ENCODE assay signal across 1 cellular context in the genomic region with DNA sequence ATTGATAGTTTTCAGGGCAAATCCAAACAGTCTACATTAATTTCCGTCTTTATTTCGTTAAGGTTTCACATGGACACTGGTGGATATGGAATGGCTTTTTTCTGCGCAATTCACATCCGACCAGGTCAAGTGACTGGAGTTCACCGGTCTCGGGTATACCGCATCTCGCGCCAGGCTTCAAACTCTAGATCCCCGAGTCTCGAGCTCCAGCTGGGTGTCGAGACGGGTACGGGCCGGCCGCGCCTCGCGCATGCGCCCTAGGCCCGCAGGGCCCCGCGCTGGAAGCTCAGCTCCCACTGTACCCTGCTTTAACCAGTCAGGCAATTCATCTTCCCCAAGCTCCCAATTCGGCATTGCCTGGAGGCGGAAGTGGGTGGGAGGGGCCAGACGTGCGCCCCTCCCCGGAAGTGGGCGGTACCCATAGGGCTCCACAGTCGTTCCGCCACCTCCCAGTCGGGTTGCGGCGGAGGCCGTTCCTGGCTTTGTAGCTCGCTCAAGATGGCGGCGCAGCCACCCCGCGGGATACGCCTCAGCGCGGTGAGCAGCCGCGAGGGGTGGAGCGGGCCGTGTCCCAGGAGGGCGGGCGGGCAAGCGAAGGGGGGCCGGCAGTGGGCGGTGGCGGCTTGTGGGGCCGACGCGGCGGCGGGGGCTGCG.
TF ChIP-seq lines count a peak whose summit lies in the region.

Gene MORC3 (plus strand): TSS at position 431 of the 654 bp plus-strand sequence. CDS start 68 bp downstream, at position 499.

TF ChIP-seq in GM23338, 12 proteins besides CTCF, POLR2A, EP300 and RAD21 (continued from another document):
- TF ChIP-seq, protein P1, sequence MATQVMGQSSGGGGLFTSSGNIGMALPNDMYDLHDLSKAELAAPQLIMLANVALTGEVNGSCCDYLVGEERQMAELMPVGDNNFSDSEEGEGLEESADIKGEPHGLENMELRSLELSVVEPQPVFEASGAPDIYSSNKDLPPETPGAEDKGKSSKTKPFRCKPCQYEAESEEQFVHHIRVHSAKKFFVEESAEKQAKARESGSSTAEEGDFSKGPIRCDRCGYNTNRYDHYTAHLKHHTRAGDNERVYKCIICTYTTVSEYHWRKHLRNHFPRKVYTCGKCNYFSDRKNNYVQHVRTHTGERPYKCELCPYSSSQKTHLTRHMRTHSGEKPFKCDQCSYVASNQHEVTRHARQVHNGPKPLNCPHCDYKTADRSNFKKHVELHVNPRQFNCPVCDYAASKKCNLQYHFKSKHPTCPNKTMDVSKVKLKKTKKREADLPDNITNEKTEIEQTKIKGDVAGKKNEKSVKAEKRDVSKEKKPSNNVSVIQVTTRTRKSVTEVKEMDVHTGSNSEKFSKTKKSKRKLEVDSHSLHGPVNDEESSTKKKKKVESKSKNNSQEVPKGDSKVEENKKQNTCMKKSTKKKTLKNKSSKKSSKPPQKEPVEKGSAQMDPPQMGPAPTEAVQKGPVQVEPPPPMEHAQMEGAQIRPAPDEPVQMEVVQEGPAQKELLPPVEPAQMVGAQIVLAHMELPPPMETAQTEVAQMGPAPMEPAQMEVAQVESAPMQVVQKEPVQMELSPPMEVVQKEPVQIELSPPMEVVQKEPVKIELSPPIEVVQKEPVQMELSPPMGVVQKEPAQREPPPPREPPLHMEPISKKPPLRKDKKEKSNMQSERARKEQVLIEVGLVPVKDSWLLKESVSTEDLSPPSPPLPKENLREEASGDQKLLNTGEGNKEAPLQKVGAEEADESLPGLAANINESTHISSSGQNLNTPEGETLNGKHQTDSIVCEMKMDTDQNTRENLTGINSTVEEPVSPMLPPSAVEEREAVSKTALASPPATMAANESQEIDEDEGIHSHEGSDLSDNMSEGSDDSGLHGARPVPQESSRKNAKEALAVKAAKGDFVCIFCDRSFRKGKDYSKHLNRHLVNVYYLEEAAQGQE (IDR thresholded peaks at IDR 0.05; ENCODE audit: unreplicated experiment) = no peak
- no peak for TF ChIP-seq CREB1 (CRISPR knock-in tag; IDR thresholded peaks at IDR 0.05; ENCODE audit: low read depth)
- peak; percentile 90 for TF ChIP-seq POLR2AphosphoS5 (IDR thresholded peaks at IDR 0.05; ENCODE audit: low read depth)
- no peak for TF ChIP-seq EZH2 (IDR thresholded peaks at IDR 0.05; ENCODE audit: low read depth, unreplicated experiment)
